In the genomic region with DNA sequence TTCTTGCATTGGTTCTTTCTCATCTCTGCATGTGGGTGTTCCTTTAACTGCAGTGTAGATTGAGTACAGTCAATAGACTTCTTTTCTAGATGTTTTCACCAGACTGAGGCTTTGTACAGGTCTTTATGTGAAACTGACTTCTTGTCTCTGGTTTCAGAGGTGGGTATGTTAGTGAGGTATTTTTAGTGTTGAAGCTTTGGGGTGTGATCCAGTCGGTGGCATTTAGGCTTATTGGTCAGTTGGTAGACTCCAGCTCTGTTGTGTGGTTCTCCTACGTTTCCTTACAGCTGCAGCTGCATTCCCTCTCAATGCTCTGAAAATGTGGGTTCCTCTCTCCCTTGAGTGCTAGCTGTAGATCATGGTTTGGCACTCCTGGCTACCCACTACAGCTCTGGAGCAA, we compare ENCODE assay signal across 9 cellular contexts. TPM values are rescaled to one million over a fixed set of nuclear protein-coding genes. Genes with fewer than 3 reads are reported as not detected.
"Had no signal": no experiment of that assay in that cellular context is flagged by ENCODE, and none has a peak within 500 bp of the region (broad histone marks: within the 10 kb centered on the region; RNA-seq: fewer than 3 reads in every experiment).

No MANE protein-coding gene starts in this region.

- ATAC-seq: GM12878 had no signal

- FAIRE-seq: G401.6, GM12878, GM12891, GM12892, GM18507, GM19239 had no signal

- H3K4me3 ChIP-seq: GM12878 had no signal

- DNase-seq: GDM1, GF-D8 had no signal

RNA-seq across cellular contexts. Expression of a gene that starts 21.3 kb away (rescaled TPM):
- total RNA-seq: G401, GM12878 had no signal

RNA-seq across cellular contexts. Expression of a gene that starts 52.4 kb away (rescaled TPM):
- total RNA-seq: G401, GM12878 had no signal
- polyA plus RNA-seq: GM12878 had no signal

RNA-seq across cellular contexts. Expression of a gene that starts 57.7 kb away (rescaled TPM):
- total RNA-seq: G401 had no signal
